ENCODE assay signal across 29 cellular contexts in the genomic region with DNA sequence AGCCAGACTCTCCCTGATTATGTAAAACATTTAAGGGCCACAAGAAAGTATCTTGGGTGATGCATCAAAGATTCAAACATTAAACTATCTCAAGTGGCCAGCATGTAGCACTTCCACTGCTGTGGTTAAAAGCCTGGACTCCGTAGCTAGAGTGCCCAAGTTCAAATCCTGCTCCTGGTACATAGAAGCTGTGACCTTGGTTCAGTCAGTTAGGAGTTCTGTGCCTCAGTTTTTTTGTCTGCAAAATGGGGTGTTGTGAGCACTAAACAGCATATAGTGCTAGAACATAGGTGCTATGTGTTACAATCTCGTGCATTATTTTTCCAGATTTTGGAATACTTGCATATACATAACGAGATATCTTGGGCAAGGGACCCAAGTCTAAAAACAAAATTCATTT.
"Had no signal": no experiment of that assay in that cellular context is flagged by ENCODE, and none has a peak within 500 bp of the region (broad histone marks: within the 10 kb centered on the region; RNA-seq: fewer than 3 reads in every experiment).

No MANE protein-coding gene starts in this region.

- H3K4me3 Mint-ChIP-seq: activated CD4-positive, alpha-beta memory T cell treated with anti-CD3 and anti-CD28 coated beads for 36 hours; activated CD4-positive, alpha-beta T cell treated with anti-CD3 and anti-CD28 coated beads for 36 hours; activated CD4-positive, alpha-beta T cell treated with anti-CD3 and anti-CD28 coated beads, Interleukin-2, amount 10 ng/mL, durations not matched to agents 24 days and 14 days; activated CD8-positive, alpha-beta memory T cell treated with anti-CD3 and anti-CD28 coated beads, Interleukin-2, amount 10 ng/mL, durations not matched to agents 7 days and 5 days; activated CD8-positive, alpha-beta T cell treated with anti-CD3 and anti-CD28 coated beads, Interleukin-2, amount 10 ng/mL, durations not matched to agents 7 days and 5 days; activated naive CD4-positive, alpha-beta T cell treated with anti-CD3 and anti-CD28 coated beads, Interleukin-2, amount 10 ng/mL, durations not matched to agents 7 days and 5 days; activated naive CD8-positive, alpha-beta T cell treated with anti-CD3 and anti-CD28 coated beads, Interleukin-2, amount 10 ng/mL, durations not matched to agents 7 days and 5 days; activated T-cell treated with anti-CD3 and anti-CD28 coated beads, Interleukin-2, amount 50 U/mL, for 24 hours; activated T-cell treated with anti-CD3 and anti-CD28 coated beads, Interleukin-2, amount 50 U/mL, for 72 hours; effector memory CD8-positive, alpha-beta T cell; T-helper 17 cell; T-helper 2 cell treated with Interferon-gamma antibody and Interleukin-4, amounts not matched to agents 5 μg/mL and 100 μg/mL, for 36 hours had no signal

- ATAC-seq: activated CD4-positive, alpha-beta T cell treated with anti-CD3 and anti-CD28 coated beads for 36 hours; activated CD8-positive, alpha-beta memory T cell treated with anti-CD3 and anti-CD28 coated beads, Interleukin-2, amount 10 ng/mL, durations not matched to agents 7 days and 5 days; activated CD8-positive, alpha-beta T cell treated with anti-CD3 and anti-CD28 coated beads, Interleukin-2, amount 10 ng/mL, durations not matched to agents 7 days and 5 days; activated naive CD4-positive, alpha-beta T cell treated with anti-CD3 and anti-CD28 coated beads, Interleukin-2, amount 50 U/mL, for 72 hours; activated T-cell treated with anti-CD3 and anti-CD28 coated beads, Interleukin-2, amount 50 U/mL, for 72 hours; effector memory CD8-positive, alpha-beta T cell; foreskin keratinocyte; gastrocnemius medialis; heart left ventricle; T-helper 17 cell had no signal

- H3K36me3 Mint-ChIP-seq: activated CD4-positive, alpha-beta memory T cell treated with anti-CD3 and anti-CD28 coated beads for 36 hours; activated CD8-positive, alpha-beta memory T cell treated with anti-CD3 and anti-CD28 coated beads, Interleukin-2, amount 10 ng/mL, durations not matched to agents 7 days and 5 days; activated naive CD4-positive, alpha-beta T cell treated with anti-CD3 and anti-CD28 coated beads, Interleukin-2, amount 10 ng/mL, durations not matched to agents 7 days and 5 days; activated naive CD4-positive, alpha-beta T cell treated with anti-CD3 and anti-CD28 coated beads, Interleukin-2, amount 50 U/mL, for 72 hours; activated naive CD8-positive, alpha-beta T cell treated with anti-CD3 and anti-CD28 coated beads, Interleukin-2, amount 10 ng/mL, durations not matched to agents 7 days and 5 days had no signal

- H3K4me3 ChIP-seq: ascending aorta, esophagus muscularis mucosa, gastrocnemius medialis, heart left ventricle had no signal

- H3K9me3 Mint-ChIP-seq: activated CD4-positive, alpha-beta memory T cell treated with anti-CD3 and anti-CD28 coated beads for 36 hours; activated CD4-positive, alpha-beta T cell treated with anti-CD3 and anti-CD28 coated beads, Interleukin-2, amount 10 ng/mL, durations not matched to agents 24 days and 14 days; activated naive CD4-positive, alpha-beta T cell treated with anti-CD3 and anti-CD28 coated beads, Interleukin-2, amount 10 ng/mL, durations not matched to agents 7 days and 5 days; activated naive CD4-positive, alpha-beta T cell treated with anti-CD3 and anti-CD28 coated beads, Interleukin-2, amount 50 U/mL, for 72 hours; activated naive CD8-positive, alpha-beta T cell treated with anti-CD3 and anti-CD28 coated beads, Interleukin-2, amount 10 ng/mL, durations not matched to agents 7 days and 5 days; activated T-cell treated with anti-CD3 and anti-CD28 coated beads, Interleukin-2, amount 50 U/mL, for 24 hours; activated T-cell treated with anti-CD3 and anti-CD28 coated beads, Interleukin-2, amount 50 U/mL, for 72 hours; effector memory CD8-positive, alpha-beta T cell; T-helper 2 cell treated with Interferon-gamma antibody and Interleukin-4, amounts not matched to agents 5 μg/mL and 100 μg/mL, for 36 hours had no signal

- H3K4me1 ChIP-seq: ascending aorta, foreskin keratinocyte had no signal

- H3K9me3 ChIP-seq: ascending aorta, esophagus muscularis mucosa, gastrocnemius medialis, heart left ventricle had no signal

- H3K27me3 Mint-ChIP-seq: activated T-cell treated with anti-CD3 and anti-CD28 coated beads, Interleukin-2, amount 50 U/mL, for 24 hours; T-helper 17 cell had no signal

- H3K4me1 Mint-ChIP-seq: activated naive CD4-positive, alpha-beta T cell treated with anti-CD3 and anti-CD28 coated beads, Interleukin-2, amount 10 ng/mL, durations not matched to agents 7 days and 5 days; activated naive CD8-positive, alpha-beta T cell treated with anti-CD3 and anti-CD28 coated beads, Interleukin-2, amount 10 ng/mL, durations not matched to agents 7 days and 5 days had no signal

- H3K27ac Mint-ChIP-seq: activated CD4-positive, alpha-beta memory T cell treated with anti-CD3 and anti-CD28 coated beads for 36 hours; activated CD4-positive, alpha-beta T cell treated with anti-CD3 and anti-CD28 coated beads for 36 hours; activated CD4-positive, alpha-beta T cell treated with anti-CD3 and anti-CD28 coated beads, Interleukin-2, amount 10 ng/mL, durations not matched to agents 24 days and 14 days; activated CD8-positive, alpha-beta memory T cell treated with anti-CD3 and anti-CD28 coated beads, Interleukin-2, amount 10 ng/mL, durations not matched to agents 7 days and 5 days; activated CD8-positive, alpha-beta T cell treated with anti-CD3 and anti-CD28 coated beads, Interleukin-2, amount 10 ng/mL, durations not matched to agents 7 days and 5 days; activated naive CD4-positive, alpha-beta T cell treated with anti-CD3 and anti-CD28 coated beads, Interleukin-2, amount 10 ng/mL, durations not matched to agents 7 days and 5 days; activated naive CD4-positive, alpha-beta T cell treated with anti-CD3 and anti-CD28 coated beads, Interleukin-2, amount 50 U/mL, for 72 hours; activated naive CD8-positive, alpha-beta T cell treated with anti-CD3 and anti-CD28 coated beads, Interleukin-2, amount 10 ng/mL, durations not matched to agents 7 days and 5 days; activated T-cell treated with anti-CD3 and anti-CD28 coated beads, Interleukin-2, amount 50 U/mL, for 24 hours; activated T-cell treated with anti-CD3 and anti-CD28 coated beads, Interleukin-2, amount 50 U/mL, for 72 hours; effector memory CD8-positive, alpha-beta T cell; T-helper 17 cell; T-helper 2 cell treated with Interferon-gamma antibody and Interleukin-4, amounts not matched to agents 5 μg/mL and 100 μg/mL, for 36 hours had no signal

- FAIRE-seq: colon had no signal

- H3K27me3 ChIP-seq: ascending aorta, esophagus muscularis mucosa, gastrocnemius medialis, heart left ventricle had no signal

- DNase-seq: activated CD4-positive, alpha-beta memory T cell treated with anti-CD3 and anti-CD28 coated beads for 36 hours; activated CD4-positive, alpha-beta T cell treated with anti-CD3 and anti-CD28 coated beads for 36 hours; activated CD4-positive, alpha-beta T cell treated with anti-CD3 and anti-CD28 coated beads, Interleukin-2, amount 10 ng/mL, durations not matched to agents 24 days and 14 days; activated CD4-positive, CD25-positive, alpha-beta regulatory T cell; activated CD4-positive, CD25-positive, alpha-beta regulatory T cell treated with anti-CD3 and anti-CD28 coated beads, Interleukin-2, amount 50 U/mL, for 72 hours; activated CD8-positive, alpha-beta memory T cell treated with anti-CD3 and anti-CD28 coated beads, Interleukin-2, amount 10 ng/mL, durations not matched to agents 7 days and 5 days; activated CD8-positive, alpha-beta memory T cell treated with anti-CD3 and anti-CD28 coated beads, Interleukin-2, amount 50 U/mL, for 4 hours; activated CD8-positive, alpha-beta T cell treated with anti-CD3 and anti-CD28 coated beads, Interleukin-2, amount 10 ng/mL, durations not matched to agents 7 days and 5 days; activated gamma-delta T cell; activated naive CD4-positive, alpha-beta T cell; activated naive CD4-positive, alpha-beta T cell treated with anti-CD3 and anti-CD28 coated beads, Interleukin-2, amount 10 ng/mL, durations not matched to agents 7 days and 5 days; activated naive CD8-positive, alpha-beta T cell treated with anti-CD3 and anti-CD28 coated beads, Interleukin-2, amount 10 ng/mL, durations not matched to agents 7 days and 5 days; activated T-cell treated with anti-CD3 and anti-CD28 coated beads, Interleukin-2, amount 50 U/mL, for 24 hours; activated T-cell treated with anti-CD3 and anti-CD28 coated beads, Interleukin-2, amount 50 U/mL, for 72 hours; cortex of kidney; dermis blood vessel endothelial cell; effector CD4-positive, alpha-beta T cell; effector memory CD8-positive, alpha-beta T cell; erythroblast; foreskin keratinocyte; gastrocnemius medialis; glutamatergic neuron; heart left ventricle; T-helper 17 cell had no signal

- H3K36me3 ChIP-seq: ascending aorta, gastrocnemius medialis, heart left ventricle had no signal

- H3K27ac ChIP-seq: ascending aorta, foreskin keratinocyte, gastrocnemius medialis, heart left ventricle had no signal
